8 cellular contexts compared by ENCODE assay signal in genomic region chr1:179876289-179876715, GRCh38. TPM values are rescaled to one million over a fixed set of nuclear protein-coding genes. Genes with fewer than 3 reads are reported as not detected.
A peak's percentile ranks its signal among the peaks of the same experiment; 100 is the strongest.
DNase-seq lines count a peak whose midpoint lies in the region; ATAC-seq, FAIRE-seq and TF ChIP-seq lines count a peak whose summit lies in the region.

No MANE protein-coding gene starts in this region.

- H2BK12ac ChIP-seq in mesenchymal stem cell (ENCODE audit: low read length in 2 of 2) = no peak overlapping the region

- no TSS peak for BruUV-seq in K562 (replicated peaks; lab: Mats Ljungman, UMichigan)

- no peak overlapping the region for H3K27ac ChIP-seq in KMS-11
- peak overlapping the region; percentile 81; the same call in 2 of the 3 replicates for H3K27ac ChIP-seq in K562 (ENCODE audit: extremely low read depth, low read depth, low read length)
- no peak overlapping the region for H3K27ac ChIP-seq in mesenchymal stem cell (ENCODE audit: low read length, poor library complexity, severe bottlenecking)

- no peak overlapping the region for H2BK5ac ChIP-seq in mesenchymal stem cell (ENCODE audit: low read depth, low read length, poor library complexity, severe bottlenecking)

- no peak overlapping the region for H2BK15ac ChIP-seq in mesenchymal stem cell (ENCODE audit: low read depth, poor library complexity, severe bottlenecking)

- H3K9ac ChIP-seq in KMS-11 = no peak overlapping the region
- H3K9ac ChIP-seq in K562 (ENCODE audit: insufficient read depth in 1 of 2, low read depth in 2 of 2, low read length in 2 of 2) = peak overlapping the region in 1 of 2 experiments; percentile 86; a peak in 3 of 4 replicates
- peak overlapping the region; percentile 96 for H3K9ac ChIP-seq in mesenchymal stem cell (ENCODE audit: low read length)

- H2BK120ac ChIP-seq in mesenchymal stem cell (ENCODE audit: low read depth, low read length) = no peak overlapping the region

- H3K9me1 ChIP-seq in K562 (ENCODE audit: control insufficient read depth, insufficient read depth, low read length) = no peaks in the 10 kb centered on the region

- H4K91ac ChIP-seq in mesenchymal stem cell (ENCODE audit: low read length) = no peak overlapping the region

- no peak for TF ChIP-seq POLR2A in K562 (conservative IDR thresholded peaks at IDR 0.05)

- FAIRE-seq in K562 (lab: Jason Lieb, UNC) = no peak

- TF ChIP-seq RAD21 in K562 (CRISPR knock-in tag; conservative IDR thresholded peaks at IDR 0.05 in 1 of 2, IDR thresholded peaks at IDR 0.05 in 1 of 2) = no peak

- intact Hi-C loops in K562 (cut with micrococcal nuclease) = loop anchor here (5.0 kb wide), 1 partner anchor 281 kb away; no protein-coding TSS in a partner anchor

- DNase-seq in AG04449 (ENCODE audit: low read depth, low spot score) = no peak
- DNase-seq in K562 (ENCODE audit: extremely low read depth in 1 of 4, low spot score in 3 of 4) = peak in 1 of 4 experiments; percentile 60
- peak; percentile 50 for DNase-seq in mesenchymal stem cell
- DNase-seq in stimulated activated CD4-positive, alpha-beta T cell treated with anti-CD3 and anti-CD28 coated beads, Interleukin-12 subunit alpha, Interleukin-12 subunit beta, amount 100 ng/mL, for 4 hours = no peak
- no peak for DNase-seq in NCI-H1417 (lab: John Stamatoyannopoulos, UW)
- DNase-seq in HuH-7 (ENCODE audit: low spot score) = no peak
- DNase-seq in NK-92 treated with Interleukin-12 subunit alpha and Interleukin-12 subunit beta, amount 100 ng/mL, for 24 hours (lab: John Stamatoyannopoulos, UW) = no peak

- H3K4me2 ChIP-seq in KMS-11 = peak overlapping the region; percentile 46
- peak overlapping the region; percentile 96 for H3K4me2 ChIP-seq in K562 (ENCODE audit: insufficient read depth, low read length)
- H3K4me2 ChIP-seq in mesenchymal stem cell (ENCODE audit: low read length, poor library complexity, severe bottlenecking) = no peak overlapping the region

- peaks cover 6% of the 10 kb centered on the region; the same call in 1 of the 2 replicates for H3K36me3 ChIP-seq in KMS-11 (ENCODE audit: insufficient read depth)
- H3K36me3 ChIP-seq in K562 (ENCODE audit: control insufficient read depth, insufficient read depth, low read length) = peaks cover 46% of the 10 kb centered on the region
- peaks cover 5 to 33% of the 10 kb centered on the region in 2 experiments for H3K36me3 ChIP-seq in mesenchymal stem cell (ENCODE audit: control insufficient read depth in 1 of 2, insufficient read depth in 2 of 2, low read depth in 1 of 2, low read length in 2 of 2)

- WGBS in K562 (ENCODE audit: insufficient coverage, low coverage, missing lambda C conversion rate) = 9% methylated on average over 3 of the region's 3 CpGs
- 60% methylated on average over 3 of the region's 3 CpGs for WGBS in mesenchymal stem cell

- H3K9me3 ChIP-seq in K562 (replicated peaks; ENCODE audit: control insufficient read depth, insufficient read depth, low read depth, low read length) (no peaks in the 10 kb centered on the region), mesenchymal stem cell (ENCODE audit: control insufficient read depth, low read length) (no peaks in the 10 kb centered on the region)

- H2AK5ac ChIP-seq in mesenchymal stem cell (ENCODE audit: low read length, severe bottlenecking) = no peak overlapping the region

- H3K23ac ChIP-seq in mesenchymal stem cell (ENCODE audit: low read length in 2 of 2) = no peak overlapping the region

- peak; percentile 3; the same call in 1 of the 3 replicates for ATAC-seq in K562

- no peak overlapping the region for H4K8ac ChIP-seq in mesenchymal stem cell (ENCODE audit: low read length)

- H3K79me1 ChIP-seq in mesenchymal stem cell (replicated peaks; ENCODE audit: low read length, poor library complexity, severe bottlenecking) = no peaks in the 10 kb centered on the region

- TF ChIP-seq EP300 in K562 (IDR thresholded peaks at IDR 0.05; ENCODE audit: low read length) = 0 out of 2 replicates have a peak, but pooled peaks have one; percentile 29

- H2AFZ ChIP-seq in KMS-11 (ENCODE audit: low read depth) = no peak overlapping the region
- H2AFZ ChIP-seq in K562 (ENCODE audit: low read depth, low read length) = no peak overlapping the region
- H2AFZ ChIP-seq in mesenchymal stem cell (ENCODE audit: low read depth, low read length) = no peak overlapping the region

- no peak overlapping the region for H3K18ac ChIP-seq in mesenchymal stem cell (ENCODE audit: low read depth in 1 of 2, low read length in 2 of 2)

- in situ Hi-C loops in K562 (cut with MboI) = no loop called here

- H3K4me3 ChIP-seq in AG04449 (ENCODE audit: low read depth, low read length) (peak overlapping the region; percentile 88), KMS-11 (IDR thresholded peaks at IDR 0.05; ENCODE audit: insufficient read depth, low read depth, low read length) (no peak overlapping the region), K562 (peak overlapping the region; percentile 71), mesenchymal stem cell (ENCODE audit: insufficient read depth in 1 of 2, low read depth in 1 of 2, low read length in 2 of 2) (peak overlapping the region in 1 of 2 experiments; percentile 95)

- H3K4me1 ChIP-seq in KMS-11 (ENCODE audit: low read depth, poor library complexity, severe bottlenecking) (peaks cover 62% of the 10 kb centered on the region), K562 (replicated peaks in 1 of 2; ENCODE audit: control insufficient read depth in 2 of 2, insufficient read depth in 2 of 2, low read length in 2 of 2) (peaks cover 11 to 14% of the 10 kb centered on the region in 2 experiments; a peak in 3 of 5 replicates), mesenchymal stem cell (ENCODE audit: control insufficient read depth, insufficient read depth, low read depth, low read length) (peaks cover 5% of the 10 kb centered on the region)

- H3K4ac ChIP-seq in mesenchymal stem cell (ENCODE audit: low read depth in 1 of 2, low read length in 2 of 2) = no peak overlapping the region

- H3K14ac ChIP-seq in mesenchymal stem cell (ENCODE audit: low read length in 2 of 2) = no peak overlapping the region

- H3K27me3 ChIP-seq in KMS-11 (ENCODE audit: insufficient read depth, low read depth) = no peaks in the 10 kb centered on the region
- H3K27me3 ChIP-seq in K562 (ENCODE audit: control insufficient read depth in 2 of 2, insufficient read depth in 2 of 2, low read length in 2 of 2) = no peaks in the 10 kb centered on the region
- H3K27me3 ChIP-seq in mesenchymal stem cell (ENCODE audit: control insufficient read depth in 1 of 2, insufficient read depth in 1 of 2, low read length in 2 of 2) = no peaks in the 10 kb centered on the region

- no peaks in the 10 kb centered on the region for H4K20me1 ChIP-seq in KMS-11 (ENCODE audit: insufficient read depth)
- H4K20me1 ChIP-seq in K562 (replicated peaks; ENCODE audit: control insufficient read depth, insufficient read depth, low read length) = no peaks in the 10 kb centered on the region

- POLR2A ChIA-PET in AG04449 (lab: Yijun Ruan, JAX) = no interaction called here
- POLR2A ChIA-PET in K562 (lab: Yijun Ruan, JAX) = interaction anchor here (0.5 to 2.8 kb wide), 5 partner anchors 9 to 750 kb away, joined by 3 to 7 read pairs (median 4); no protein-coding TSS in a partner anchor

- H3K79me2 ChIP-seq in KMS-11 (ENCODE audit: insufficient read depth, low read depth) = peaks cover 39% of the 10 kb centered on the region
- H3K79me2 ChIP-seq in K562 (ENCODE audit: control insufficient read depth, insufficient read depth, low read length) = peaks cover 77% of the 10 kb centered on the region

- TF ChIP-seq CTCF in AG04449 (IDR thresholded peaks at IDR 0.05; ENCODE audit: insufficient read depth, low read length, missing control alignments) = no peak
- no peak for TF ChIP-seq CTCF in KMS-11 (conservative IDR thresholded peaks at IDR 0.05; ENCODE audit: low read depth, low read length)
- TF ChIP-seq CTCF in K562 (IDR thresholded peaks at IDR 0.05 in 2 of 3, conservative IDR thresholded peaks at IDR 0.05 in 1 of 3; ENCODE audit: insufficient read depth in 2 of 3, low read depth in 1 of 3, low read length in 3 of 3) = no peak

- CTCF ChIA-PET in AG04449 (lab: Yijun Ruan, JAX) = interaction anchor here (1.5 to 4.3 kb wide), 4 partner anchors 9 to 302 kb away, joined by 4 to 24 read pairs (median 19); no protein-coding TSS in a partner anchor
- CTCF ChIA-PET in K562 (lab: Yijun Ruan, JAX; ENCODE audit: low intra/inter-chr PET ratio) = no interaction called here

RNA-seq across cellular contexts. Expression of gene TOR1AIP2, which starts 1.3 kb away (rescaled TPM):
- 74.7 and 186 TPM in 2 replicates for total RNA-seq in K562 (2011; cell fraction: chromatin; rRNA removed; ENCODE audit: low replicate concordance)
- 41.0 and 51.3 TPM in 2 replicates for total RNA-seq in K562 (2011; cell fraction: nucleolus; rRNA removed)
- total RNA-seq in K562 (2011; cell fraction: nucleoplasm; rRNA removed) = 111 and 217 TPM in 2 replicates
- total RNA-seq in K562 (2014; rRNA removed) (38.3 and 63.2 TPM in 2 replicates), K562 (2014; rRNA removed; fragmentation: Illumina TruSeq; extraction: Trizol) (122 and 133 TPM in 2 replicates), K562 (2015; rRNA removed; fragmentation: Illumina TruSeq; extraction: Trizol) (91.2 and 103 TPM in 2 replicates), K562 (2021) (105 and 107 TPM in 2 replicates)
- polyA plus RNA-seq in K562 (2011; rRNA removed) (49.0 and 72.5 TPM in 2 replicates), K562 (2014; fragmentation: Illumina TruSeq; extraction: Trizol) (39.6 and 41.1 TPM in 2 replicates), K562 (2014; fragmentation: Nextera tagmentation; extraction: Ambion mirVana) (10 to 100 TPM; 16.7 to 31.7 TPM), K562 (2014; rRNA removed) (41.4 and 41.9 TPM in 2 replicates)
- 20.5 and 30.3 TPM in 2 replicates for polyA plus RNA-seq in K562 (2011; cell fraction: cytosol; rRNA removed)
- polyA plus RNA-seq in K562 (2011; cell fraction: nucleus; rRNA removed) = 18.9 and 22.1 TPM in 2 replicates
- polyA plus RNA-seq in K562 (2012) = 14.7 and 20.4 TPM in 2 replicates
- polyA minus RNA-seq in K562 (2011; rRNA and poly(A)+ RNA removed) = 144 and 191 TPM in 2 replicates
- 55.8 and 79.8 TPM in 2 replicates for polyA minus RNA-seq in K562 (2011; cell fraction: cytosol; rRNA and poly(A)+ RNA removed)
- polyA minus RNA-seq in K562 (2011; cell fraction: nucleus; rRNA and poly(A)+ RNA removed) = 33.9 and 55.4 TPM in 2 replicates
- polyA plus RNA-seq in mesenchymal stem cell (2013, experiment 1 of 2) = 48.7 TPM
- polyA plus RNA-seq in mesenchymal stem cell (2013, experiment 2 of 2) = 48.3 TPM

RNA-seq across cellular contexts. Expression of gene TOR1AIP1, which starts 5.8 kb away (rescaled TPM):
- 34.1 and 36.6 TPM in 2 replicates for total RNA-seq in K562 (2011; cell fraction: chromatin; rRNA removed; ENCODE audit: low replicate concordance)
- total RNA-seq in K562 (2011; cell fraction: nucleolus; rRNA removed) = 20.5 and 27.2 TPM in 2 replicates
- 29.0 and 38.0 TPM in 2 replicates for total RNA-seq in K562 (2011; cell fraction: nucleoplasm; rRNA removed)
- total RNA-seq in K562 (2014; rRNA removed) = 21.0 and 29.1 TPM in 2 replicates
- total RNA-seq in K562 (2014; rRNA removed; fragmentation: Illumina TruSeq; extraction: Trizol) = 35.5 and 40.4 TPM in 2 replicates
- 34.4 and 38.1 TPM in 2 replicates for total RNA-seq in K562 (2015; rRNA removed; fragmentation: Illumina TruSeq; extraction: Trizol)
- total RNA-seq in K562 (2021) = 21.7 and 28.0 TPM in 2 replicates
- polyA plus RNA-seq in K562 (2011; rRNA removed) = 30.6 and 36.2 TPM in 2 replicates
- polyA plus RNA-seq in K562 (2011; cell fraction: cytosol; rRNA removed) = 10.8 and 14.3 TPM in 2 replicates
- 8.2 and 12.3 TPM in 2 replicates for polyA plus RNA-seq in K562 (2011; cell fraction: nucleus; rRNA removed)
- 22.9 and 25.6 TPM in 2 replicates for polyA plus RNA-seq in K562 (2012)
- polyA plus RNA-seq in K562 (2014; fragmentation: Illumina TruSeq; extraction: Trizol) = 39.3 and 46.9 TPM in 2 replicates
- 10 to 100 TPM; 27.1 to 38.0 TPM for polyA plus RNA-seq in K562 (2014; fragmentation: Nextera tagmentation; extraction: Ambion mirVana)
- 18.1 and 21.7 TPM in 2 replicates for polyA plus RNA-seq in K562 (2014; rRNA removed)
- 41.7 and 51.5 TPM in 2 replicates for polyA minus RNA-seq in K562 (2011; rRNA and poly(A)+ RNA removed)
- 10.0 and 21.2 TPM in 2 replicates for polyA minus RNA-seq in K562 (2011; cell fraction: cytosol; rRNA and poly(A)+ RNA removed)
- polyA minus RNA-seq in K562 (2011; cell fraction: nucleus; rRNA and poly(A)+ RNA removed) = 15.8 and 21.8 TPM in 2 replicates
- 49.0 TPM for polyA plus RNA-seq in mesenchymal stem cell (2013, experiment 1 of 2)
- polyA plus RNA-seq in mesenchymal stem cell (2013, experiment 2 of 2) = 44.3 TPM
